7 cellular contexts compared by ENCODE assay signal in genomic region chr6:30093951-30094350, GRCh38. TPM values are rescaled to one million over a fixed set of nuclear protein-coding genes. Genes with fewer than 3 reads are reported as not detected.
"Had no signal": no experiment of that assay in that cellular context is flagged by ENCODE, and none has a peak within 500 bp of the region (broad histone marks: within the 10 kb centered on the region; RNA-seq: fewer than 3 reads in every experiment).

No MANE protein-coding gene starts in this region.

- H3K27ac Mint-ChIP-seq: IgD-negative memory B cell had no signal

- DNase-seq: IMR-90, KBM-7 had no signal

- H3K4me3 ChIP-seq: K562 had no signal

- ATAC-seq: HepG2, K562 had no signal

RNA-seq across cellular contexts. Expression of gene RNF39, which starts 18.4 kb away (rescaled TPM):
- total RNA-seq: IMR-90, K562 had no signal

RNA-seq across cellular contexts. Expression of gene TRIM31, which starts 18.9 kb away (rescaled TPM):
- total RNA-seq: IMR-90, K562 had no signal

RNA-seq across cellular contexts. Expression of gene TRIM40, which starts 42.0 kb away (rescaled TPM):
- total RNA-seq: HepG2, HT-29, HT1080, IMR-90, K562 had no signal
